In genomic region chr22:40387758-40388157, GRCh38 we compare ENCODE assay signal across 13 cellular contexts. TPM values are rescaled to one million over a fixed set of nuclear protein-coding genes. Genes with fewer than 3 reads are reported as not detected.
A peak's percentile ranks its signal among the peaks of the same experiment; 100 is the strongest.
DNase-seq lines count a peak whose midpoint lies in the region; ATAC-seq, FAIRE-seq and TF ChIP-seq lines count a peak whose summit lies in the region.
"Had no signal": no experiment of that assay in that cellular context is flagged by ENCODE, and none has a peak within 500 bp of the region (broad histone marks: within the 10 kb centered on the region; RNA-seq: fewer than 3 reads in every experiment).

No MANE protein-coding gene starts in this region.

- no peaks in the 10 kb centered on the region for H3K36me3 ChIP-seq in H1 (ENCODE audit: control insufficient read depth in 2 of 4, insufficient read depth in 4 of 4, low read length in 3 of 4)

- no peak for TF ChIP-seq EP300 in H1 (IDR thresholded peaks at IDR 0.05; ENCODE audit: borderline replicate concordance in 1 of 2, low read depth in 2 of 2, low read length in 2 of 2)

- CTCF ChIA-PET in H1 (lab: Charles Lee; ENCODE audit: partially characterized antibody), result interaction anchor here (0.7 kb wide), 1 partner anchor 11 kb away, joined by 3 read pairs; no protein-coding TSS in a partner anchor

- no peak overlapping the region for H2BK20ac ChIP-seq in H1 (ENCODE audit: low read length)

- H2BK12ac ChIP-seq in H1 (ENCODE audit: low read depth, low read length), result no peak overlapping the region

- H3K4me1 Mint-ChIP-seq in naive thymus-derived CD8-positive, alpha-beta T cell, result peaks cover 45 to 77% (median 73%) of the 10 kb centered on the region in 4 donors

- H3K9me3 ChIP-seq in H1 (ENCODE audit: insufficient read depth in 2 of 2, low read depth in 1 of 2, low read length in 1 of 2), result no peaks in the 10 kb centered on the region
- H3K9me3 ChIP-seq: BLaER1 treated with 17β-estradiol and CSF1 and Interleukin-3, amounts not matched to agents 10 nM and 100 nM had no signal

- no peak for TF ChIP-seq CTCF in C4-2B (conservative IDR thresholded peaks at IDR 0.05)
- no peak for TF ChIP-seq CTCF in H1 (IDR thresholded peaks at IDR 0.05; ENCODE audit: control extremely low read depth in 1 of 3, insufficient read depth in 1 of 3, low read depth in 1 of 3, low read length in 3 of 3)

- H4K5ac ChIP-seq in H1 (ENCODE audit: insufficient read length, low read depth, low read length), result no peak overlapping the region

- POLR2A ChIA-PET in H1 (lab: Charles Lee; ENCODE audit: partially characterized antibody), result no interaction called here
- POLR2A ChIA-PET in naive thymus-derived CD8-positive, alpha-beta T cell (lab: Charles Lee), result interaction anchor here (0.8 to 0.9 kb wide), 2 partner anchors 11 to 13 kb away, joined by 3 read pairs; no protein-coding TSS in a partner anchor

- TF ChIP-seq RAD21 in H1 (IDR thresholded peaks at IDR 0.05 in 1 of 2, conservative IDR thresholded peaks at IDR 0.05 in 1 of 2; ENCODE audit: low read depth in 2 of 2, low read length in 2 of 2), result no peak

- no peak overlapping the region for H3K9ac ChIP-seq in H1 (replicated peaks in 1 of 4; ENCODE audit: extremely low read depth in 1 of 4, low read depth in 3 of 4, low read length in 3 of 4)
- H3K9ac ChIP-seq: BLaER1 treated with 17β-estradiol and CSF1 and Interleukin-3, amounts not matched to agents 10 nM and 100 nM had no signal

- no peak overlapping the region for H3K4me2 ChIP-seq in H1 (ENCODE audit: insufficient read depth in 1 of 2, low read depth in 2 of 2, low read length in 2 of 2)
- H3K4me2 ChIP-seq: BLaER1 treated with 17β-estradiol and CSF1 and Interleukin-3, amounts not matched to agents 10 nM and 100 nM had no signal

- no peaks in the 10 kb centered on the region for H3K27me3 ChIP-seq in H1 (replicated peaks in 1 of 4; ENCODE audit: control insufficient read depth in 3 of 4, extremely low read depth in 1 of 4, insufficient read depth in 3 of 4, low read length in 3 of 4)
- H3K27me3 ChIP-seq: BLaER1 treated with 17β-estradiol and CSF1 and Interleukin-3, amounts not matched to agents 10 nM and 100 nM had no signal

- no peaks in the 10 kb centered on the region for H3K79me2 ChIP-seq in H1 (ENCODE audit: control insufficient read depth in 1 of 2, insufficient read depth in 2 of 2, low read length in 2 of 2)

- H4K8ac ChIP-seq in H1 (ENCODE audit: extremely low read depth, insufficient read depth, low read length), result no peak overlapping the region

- no peak for ATAC-seq in naive thymus-derived CD8-positive, alpha-beta T cell
- ATAC-seq in GM21515 (IDR thresholded peaks at IDR 0.05; ENCODE audit: unreplicated experiment), result no peak
- no peak for ATAC-seq in HG02678 (IDR thresholded peaks at IDR 0.05; ENCODE audit: unreplicated experiment)

- no peak for TF ChIP-seq POLR2A in GM12892 (IDR thresholded peaks at IDR 0.05; ENCODE audit: low read depth, low read length)
- no peak for TF ChIP-seq POLR2A in H1 (IDR thresholded peaks at IDR 0.05; ENCODE audit: control extremely low read depth in 1 of 2, low read depth in 2 of 2, low read length in 2 of 2)

- no peak overlapping the region for H2BK120ac ChIP-seq in H1 (replicated peaks; ENCODE audit: low read depth, low read length)

- peaks cover 0 to 6% (median 0%) of the 10 kb centered on the region in 3 donors for H3K36me3 Mint-ChIP-seq in naive thymus-derived CD8-positive, alpha-beta T cell

- H3K4ac ChIP-seq in H1 (replicated peaks; ENCODE audit: insufficient read length, low read depth, low read length), result no peak overlapping the region

- no peak overlapping the region for H3K23ac ChIP-seq in H1 (ENCODE audit: insufficient read length)

- H3K23me2 ChIP-seq in H1 (ENCODE audit: low read depth, low read length), result no peaks in the 10 kb centered on the region; the same call in 1 of the 2 replicates

- H3K4me3 Mint-ChIP-seq in naive thymus-derived CD8-positive, alpha-beta T cell, result peak overlapping the region in 4 of 10 donors; percentile 32 to 48 (median 37)

- H2AK5ac ChIP-seq in H1 (ENCODE audit: low read depth, low read length), result no peak overlapping the region

- peak; percentile 46 for FAIRE-seq in GM12892 (lab: Jason Lieb, UNC)
- FAIRE-seq in H1 (lab: Jason Lieb, UNC), result peak; percentile 32
- no peak for FAIRE-seq in HTR-8/SVneo (lab: Jason Lieb, UNC)
- FAIRE-seq: colon had no signal

- H2BK5ac ChIP-seq in H1 (ENCODE audit: low read depth, low read length), result no peak overlapping the region

- no peak overlapping the region for H2AFZ ChIP-seq in H1 (ENCODE audit: low read length)

- no peak overlapping the region for H3K56ac ChIP-seq in H1 (replicated peaks; ENCODE audit: insufficient read length, low read depth, low read length)

- H3K79me1 ChIP-seq in H1 (ENCODE audit: low read depth, low read length), result peaks cover 5% of the 10 kb centered on the region; the same call in 1 of the 2 replicates

- H3K9me3 Mint-ChIP-seq in naive thymus-derived CD8-positive, alpha-beta T cell, result no peaks in the 10 kb centered on the region

- no peaks in the 10 kb centered on the region for H3K27me3 Mint-ChIP-seq in naive thymus-derived CD8-positive, alpha-beta T cell

- no peak overlapping the region for H3K18ac ChIP-seq in H1 (ENCODE audit: extremely low read depth, low read length)

- H3K27ac Mint-ChIP-seq in naive thymus-derived CD8-positive, alpha-beta T cell, result peak overlapping the region; percentile 10 to 82 (median 56)

- H4K91ac ChIP-seq in H1 (replicated peaks; ENCODE audit: insufficient read length, low read length), result no peak overlapping the region

- H3K4me3 ChIP-seq in H1 (ENCODE audit: extremely low read depth in 1 of 4, insufficient read depth in 2 of 4, low read depth in 3 of 4, low read length in 4 of 4), result no peak overlapping the region
- H3K4me3 ChIP-seq: BLaER1 treated with 17β-estradiol and CSF1 and Interleukin-3, amounts not matched to agents 10 nM and 100 nM had no signal

- WGBS in H1 (ENCODE audit: extremely low coverage in 1 of 2, insufficient coverage in 1 of 2, insufficient read length in 1 of 2, insufficient replicate concordance in 2 of 2, low coverage in 1 of 2, low lambda C conversion rate in 2 of 2, missing lambda C conversion rate in 1 of 2), 2 experiments, result 90% methylated on average over 5 of the region's 5 CpGs; no CpG with 5 or more reads in 1 of the 2 experiments

- peak overlapping the region; percentile 40; the same call in 1 of the 2 replicates for H3K27ac ChIP-seq in C4-2B
- no peak overlapping the region for H3K27ac ChIP-seq in H1 (ENCODE audit: low read depth, low read length)
- H3K27ac ChIP-seq: BLaER1 treated with 17β-estradiol and CSF1 and Interleukin-3, amounts not matched to agents 10 nM and 100 nM had no signal

- H2BK15ac ChIP-seq in H1 (ENCODE audit: low read length), result no peak overlapping the region

- H3K4me1 ChIP-seq in H1 (replicated peaks in 1 of 4; ENCODE audit: control insufficient read depth in 3 of 4, insufficient read depth in 4 of 4, low read length in 3 of 4), result no peaks in the 10 kb centered on the region

- H3K14ac ChIP-seq in H1 (ENCODE audit: insufficient read length), result no peak overlapping the region

- DNase-seq in GM12892 (ENCODE audit: insufficient read length) (no peak), H1 (ENCODE audit: low read depth in 1 of 2, low spot score in 2 of 2) (no peak), NCI-H2107 treated with DMSO at 0.1 percent for 48 hours (lab: John Stamatoyannopoulos, UW; ENCODE audit: unreplicated experiment) (no peak), HTR-8/SVneo (ENCODE audit: insufficient read length, low spot score) (no peak)
- no peak for DNase-seq in naive thymus-derived CD8-positive, alpha-beta T cell
- DNase-seq: NCI-H1694 treated with DMSO at 0.1 percent for 48 hours; Right ventricle myocardium superior; stimulated activated CD4-positive, alpha-beta T cell treated with anti-CD3 and anti-CD28 coated beads, Interleukin-1b, Interleukin-23, amount 100 ng/mL, for 48 hours had no signal

- peaks cover 2 to 5% of the 10 kb centered on the region in 2 experiments for H4K20me1 ChIP-seq in H1 (replicated peaks in 1 of 2; ENCODE audit: control insufficient read depth in 1 of 2, insufficient read depth in 2 of 2, low read length in 2 of 2)

TF ChIP-seq in H1, 55 proteins besides CTCF, POLR2A, EP300 and RAD21 (continues in another document):
- no peak for TF ChIP-seq HDAC2 (IDR thresholded peaks at IDR 0.05; ENCODE audit: borderline replicate concordance in 1 of 2, low read depth in 2 of 2, low read length in 2 of 2)
- no peak for TF ChIP-seq PHF8 (conservative IDR thresholded peaks at IDR 0.05; ENCODE audit: low read depth, low read length)
- TF ChIP-seq BRCA1 (IDR thresholded peaks at IDR 0.05; ENCODE audit: low read depth, low read length), result no peak
- TF ChIP-seq POLR2AphosphoS5 (IDR thresholded peaks at IDR 0.05; ENCODE audit: low read depth, low read length), result no peak
- TF ChIP-seq ASH2L (IDR thresholded peaks at IDR 0.05; ENCODE audit: low read length), result no peak
- TF ChIP-seq EZH2 (IDR thresholded peaks at IDR 0.05; ENCODE audit: low read depth, low read length, severe bottlenecking), result no peak

RNA-seq across cellular contexts. Expression of gene SGSM3, which starts 17.4 kb away (rescaled TPM):
- polyA plus RNA-seq in GM12892 (2012; ENCODE audit: missing spikeins), result 48.3 TPM
- 51.5 and 53.8 TPM in 2 replicates for total RNA-seq in H1 (2021; fragmentation: NEBNext Ultra II Directional; extraction: Animal tissue kit (Norgen Biotek cat#: 25700))
- 59.5 and 94.8 TPM in 2 replicates for polyA plus RNA-seq in H1 (2011; rRNA removed)
- 80.8 TPM for polyA plus RNA-seq in H1 (2011; cell fraction: cytosol; rRNA removed)
- polyA plus RNA-seq in H1 (2011; cell fraction: nucleus; rRNA removed), result 475 TPM
- 44.2 to 80.3 TPM (median 66.4 TPM) in 4 replicates for polyA plus RNA-seq in H1 (2012, experiment 1 of 2)
- polyA plus RNA-seq in H1 (2012, experiment 2 of 2), result 45.6 TPM
- 34.8 TPM for polyA plus RNA-seq in H1 (2013, experiment 1 of 2)
- 32.9 TPM for polyA plus RNA-seq in H1 (2013, experiment 2 of 2)
- polyA minus RNA-seq in H1 (2011; rRNA and poly(A)+ RNA removed), result 30.5 and 31.3 TPM in 2 replicates
- polyA minus RNA-seq in H1 (2011; cell fraction: cytosol; rRNA and poly(A)+ RNA removed), result 37.9 TPM
- polyA minus RNA-seq in H1 (2011; cell fraction: nucleus; rRNA and poly(A)+ RNA removed), result 83.9 TPM
- 100 to 1,000 TPM; 117 to 118 TPM for total RNA-seq in naive thymus-derived CD8-positive, alpha-beta T cell
- 10 to 100 TPM; 53.3 to 63.3 (median 62.0) TPM for polyA plus RNA-seq in naive thymus-derived CD8-positive, alpha-beta T cell

RNA-seq across cellular contexts. Expression of gene ADSL, which starts 41.5 kb away (rescaled TPM):
- polyA plus RNA-seq in GM12892 (2012; ENCODE audit: missing spikeins), result 142 TPM
- total RNA-seq in H1 (2021; fragmentation: NEBNext Ultra II Directional; extraction: Animal tissue kit (Norgen Biotek cat#: 25700)), result 180 and 197 TPM in 2 replicates
- 189 and 218 TPM in 2 replicates for polyA plus RNA-seq in H1 (2011; rRNA removed)
- polyA plus RNA-seq in H1 (2011; cell fraction: cytosol; rRNA removed), result 259 TPM
- 172 TPM for polyA plus RNA-seq in H1 (2011; cell fraction: nucleus; rRNA removed)
- 219 to 252 TPM (median 234 TPM) in 4 replicates for polyA plus RNA-seq in H1 (2012, experiment 1 of 2)
- 141 TPM for polyA plus RNA-seq in H1 (2012, experiment 2 of 2)
- polyA plus RNA-seq in H1 (2013, experiment 1 of 2), result 133 TPM
- 133 TPM for polyA plus RNA-seq in H1 (2013, experiment 2 of 2)
- polyA minus RNA-seq in H1 (2011; rRNA and poly(A)+ RNA removed), result 279 and 331 TPM in 2 replicates
- 77.9 TPM for polyA minus RNA-seq in H1 (2011; cell fraction: cytosol; rRNA and poly(A)+ RNA removed)
- 104 TPM for polyA minus RNA-seq in H1 (2011; cell fraction: nucleus; rRNA and poly(A)+ RNA removed)
- total RNA-seq in naive thymus-derived CD8-positive, alpha-beta T cell, result 10 to 100 TPM; 63.2 to 65.6 TPM
- polyA plus RNA-seq in naive thymus-derived CD8-positive, alpha-beta T cell, result 100 to 1,000 TPM in 1 of 3 donors, 10 to 100 TPM in 2; 97.0 to 130 (median 100.0) TPM
